9 cellular contexts compared by ENCODE assay signal in the genomic region with DNA sequence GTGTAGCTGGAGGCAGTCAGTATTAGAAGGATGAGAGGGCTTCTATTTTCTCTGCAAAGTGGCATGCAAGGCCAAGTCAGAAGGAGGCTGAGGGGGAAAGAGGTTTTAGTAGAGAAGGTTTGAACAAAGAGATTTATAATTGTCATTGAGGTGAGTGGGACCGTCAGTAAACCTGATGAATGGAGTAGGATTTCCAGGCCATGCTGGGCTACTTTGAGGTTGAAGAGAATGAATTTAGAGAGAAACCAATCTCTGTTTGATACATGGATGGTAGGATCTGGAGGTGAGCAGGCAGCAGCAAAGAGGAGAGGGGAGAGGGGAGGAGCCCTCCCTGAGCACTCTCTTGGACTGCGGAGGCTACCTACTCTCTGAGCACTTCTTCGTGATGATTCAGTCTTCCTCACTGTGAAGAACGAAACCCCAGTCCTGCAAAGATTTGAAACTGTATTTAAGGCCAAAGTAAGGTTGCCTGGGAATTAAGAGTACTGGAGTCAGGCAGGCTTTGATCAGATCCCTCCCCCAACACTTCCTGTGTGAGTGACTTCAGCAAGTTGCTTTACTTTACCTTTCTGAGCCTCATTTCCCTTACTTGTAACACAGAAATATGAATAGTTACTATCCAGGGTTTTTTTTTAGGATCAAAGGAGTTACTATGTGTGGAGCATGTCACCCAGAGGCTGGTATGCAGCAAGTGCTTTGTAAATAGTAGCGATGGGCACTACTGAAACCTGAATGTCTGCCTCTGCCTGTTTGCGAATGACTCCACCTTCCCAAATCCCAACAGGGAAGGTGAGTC.
A peak's percentile ranks its signal among the peaks of the same experiment; 100 is the strongest.
DNase-seq lines count a peak whose midpoint lies in the region; ATAC-seq, FAIRE-seq and TF ChIP-seq lines count a peak whose summit lies in the region.
"Had no signal": no experiment of that assay in that cellular context is flagged by ENCODE, and none has a peak within 500 bp of the region (broad histone marks: within the 10 kb centered on the region; RNA-seq: fewer than 3 reads in every experiment).

No MANE protein-coding gene starts in this region.

- H3K9me3 ChIP-seq in OCI-LY1 (ENCODE audit: low read length) (no peaks in the 10 kb centered on the region), transverse colon (no peaks in the 10 kb centered on the region)

- DNase-seq in GM12892 (ENCODE audit: insufficient read length) = no peak
- no peak for DNase-seq in effector memory CD8-positive, alpha-beta T cell
- no peak for DNase-seq in progenitor cell of endocrine pancreas (ENCODE audit: low spot score, unreplicated experiment)
- DNase-seq in EL = no peak
- DNase-seq in kidney glomerular epithelial cell (lab: John Stamatoyannopoulos, UW) = no peak
- DNase-seq in transverse colon = no peak
- DNase-seq: activated effector memory CD4-positive, alpha-beta T cell treated with Interleukin-2 at 50 U/mL for 16 hours had no signal

- H3K9ac ChIP-seq in OCI-LY1 (ENCODE audit: low read length) = peak overlapping the region; percentile 60

- H3K36me3 ChIP-seq in OCI-LY1 (ENCODE audit: insufficient read depth, low read length) = peaks cover 74% of the 10 kb centered on the region
- no peaks in the 10 kb centered on the region for H3K36me3 ChIP-seq in transverse colon

- H3K4me2 ChIP-seq in OCI-LY1 (ENCODE audit: low read length) = peak overlapping the region; percentile 47

- H3K4me3 Mint-ChIP-seq in effector memory CD8-positive, alpha-beta T cell = no peak overlapping the region
- no peak overlapping the region for H3K4me3 Mint-ChIP-seq in progenitor cell of endocrine pancreas (ENCODE audit: low read depth)

- peak overlapping the region; percentile 98 for H3K27ac ChIP-seq in OCI-LY1 (ENCODE audit: low read depth, low read length, poor library complexity, severe bottlenecking)
- peak overlapping the region in 2 of 4 donors; percentile 60 to 69 for H3K27ac ChIP-seq in transverse colon

- WGBS in transverse colon (ENCODE audit: low coverage in 1 of 2), 2 donors = 79 to 81% methylated on average over 6 of the region's 6 CpGs

- peak overlapping the region; percentile 54 to 57 for H3K27ac Mint-ChIP-seq in effector memory CD8-positive, alpha-beta T cell
- H3K27ac Mint-ChIP-seq in progenitor cell of endocrine pancreas = peak overlapping the region; percentile 86

- peak; percentile 42 for FAIRE-seq in GM12892 (lab: Jason Lieb, UNC)

- peak; percentile 28 for ATAC-seq in effector memory CD8-positive, alpha-beta T cell (replicated peaks)
- ATAC-seq in GM18502 (IDR thresholded peaks at IDR 0.05; ENCODE audit: poor library complexity, unreplicated experiment) = no peak

- no peaks in the 10 kb centered on the region for H4K20me1 ChIP-seq in OCI-LY1 (ENCODE audit: insufficient read depth, low read length)

- H3K36me3 Mint-ChIP-seq in effector memory CD8-positive, alpha-beta T cell (ENCODE audit: insufficient read depth) = peaks cover 54% of the 10 kb centered on the region
- peaks cover 30% of the 10 kb centered on the region for H3K36me3 Mint-ChIP-seq in progenitor cell of endocrine pancreas (ENCODE audit: insufficient read depth)

- no peaks in the 10 kb centered on the region for H3K27me3 Mint-ChIP-seq in effector memory CD8-positive, alpha-beta T cell
- no peaks in the 10 kb centered on the region for H3K27me3 Mint-ChIP-seq in progenitor cell of endocrine pancreas

- intact Hi-C loops in transverse colon (cut with DNase I; ENCODE audit: low total_unique reads) = no loop called here

- no peaks in the 10 kb centered on the region for H3K9me2 ChIP-seq in OCI-LY1 (ENCODE audit: low read depth, low read length)

- H3K4me3 ChIP-seq in OCI-LY1 (ENCODE audit: low read depth, low read length, poor library complexity, severe bottlenecking) (peak overlapping the region; percentile 35), transverse colon (no peak overlapping the region)

- no peak for TF ChIP-seq CTCF in OCI-LY1 (IDR thresholded peaks at IDR 0.05; ENCODE audit: low read length)
- TF ChIP-seq CTCF in progenitor cell of endocrine pancreas (IDR thresholded peaks at IDR 0.05; ENCODE audit: unreplicated experiment) = no peak
- no peak for TF ChIP-seq CTCF in transverse colon (IDR thresholded peaks at IDR 0.05)

- H3F3A ChIP-seq in OCI-LY1 (ENCODE audit: insufficient read depth, low read length) = peaks cover 7% of the 10 kb centered on the region; the same call in 1 of the 2 replicates

- H3K4me1 ChIP-seq in OCI-LY1 (ENCODE audit: insufficient read depth, low read length, severe bottlenecking) = peaks cover 100% of the 10 kb centered on the region
- H3K4me1 ChIP-seq in transverse colon = peaks cover 0 to 5% (median 2%) of the 10 kb centered on the region in 4 donors

- TF ChIP-seq EP300 in transverse colon (IDR thresholded peaks at IDR 0.05; ENCODE audit: low read depth) = no peak

- in situ Hi-C loops in transverse colon (cut with MboI; ENCODE audit: low pct_ligation_motif_present in 1 of 4, low pct_unique_long_range_greater_than_20kb in 1 of 4, low sequenced_read_pairs in 3 of 4) = no loop called here

- peaks cover 36 to 47% of the 10 kb centered on the region in 2 donors for H3K4me1 Mint-ChIP-seq in effector memory CD8-positive, alpha-beta T cell (ENCODE audit: low read depth in 2 of 2)
- H3K4me1 Mint-ChIP-seq in progenitor cell of endocrine pancreas (ENCODE audit: low read depth) = peaks cover 24% of the 10 kb centered on the region

- no peak overlapping the region for H2AFZ ChIP-seq in OCI-LY1 (ENCODE audit: low read length)

- TF ChIP-seq POLR2A in GM12892 (IDR thresholded peaks at IDR 0.05; ENCODE audit: low read depth, low read length) = no peak
- TF ChIP-seq POLR2A in transverse colon (IDR thresholded peaks at IDR 0.05) = no peak

- H3K9me3 Mint-ChIP-seq in effector memory CD8-positive, alpha-beta T cell = no peaks in the 10 kb centered on the region
- no peaks in the 10 kb centered on the region for H3K9me3 Mint-ChIP-seq in progenitor cell of endocrine pancreas (ENCODE audit: low read depth)

- H3K79me2 ChIP-seq in OCI-LY1 (ENCODE audit: insufficient read depth, low read length) = peaks cover 2% of the 10 kb centered on the region; the same call in 1 of the 2 replicates

- no peaks in the 10 kb centered on the region for H3K27me3 ChIP-seq in OCI-LY1 (ENCODE audit: insufficient read depth, low read length)
- no peaks in the 10 kb centered on the region for H3K27me3 ChIP-seq in transverse colon
